In genomic region chr3:197186887-197187588, GRCh38 we compare ENCODE assay signal across 8 cellular contexts.
DNase-seq lines count a peak whose midpoint lies in the region; ATAC-seq and TF ChIP-seq lines count a peak whose summit lies in the region.

No MANE protein-coding gene starts in this region.

- peak; percentile 70 for TF ChIP-seq CTCF in GM06990 (IDR thresholded peaks at IDR 0.05; ENCODE audit: insufficient read depth, low read length, poor library complexity, severe bottlenecking)
- TF ChIP-seq CTCF in hepatocyte (IDR thresholded peaks at IDR 0.05; ENCODE audit: poor library complexity) = peak; percentile 87

- H4K20me1 ChIP-seq in hepatocyte (ENCODE audit: insufficient read depth, poor library complexity, severe bottlenecking) = peaks cover 33% of the 10 kb centered on the region

- H3K9me3 ChIP-seq in hepatocyte (ENCODE audit: low read depth) = no peaks in the 10 kb centered on the region

- H3K9me2 ChIP-seq in hepatocyte (replicated peaks; ENCODE audit: insufficient read depth) = no peaks in the 10 kb centered on the region

- H3K27ac ChIP-seq in hepatocyte = no peak overlapping the region

- peaks cover 84% of the 10 kb centered on the region for H3K79me2 ChIP-seq in hepatocyte

- H3K4me1 ChIP-seq in hepatocyte (ENCODE audit: insufficient read depth) = peaks cover 8% of the 10 kb centered on the region

- 47% methylated on average over 1 of the region's 1 CpG for WGBS in hepatocyte (ENCODE audit: low lambda C conversion rate, missing lambda C conversion rate)

- H2AFZ ChIP-seq in hepatocyte = no peak overlapping the region

- peak; percentile 69 for ATAC-seq in HG03571 (IDR thresholded peaks at IDR 0.05; ENCODE audit: unreplicated experiment)
- no peak for ATAC-seq in HG03521 (IDR thresholded peaks at IDR 0.05; ENCODE audit: unreplicated experiment)

- H3K4me3 ChIP-seq in GM06990 (replicated peaks; ENCODE audit: low read depth, low read length) (no peak overlapping the region), hepatocyte (no peak overlapping the region)

- H3K36me3 ChIP-seq in GM06990 (ENCODE audit: control insufficient read depth, insufficient read depth, low read length) (peaks cover 2% of the 10 kb centered on the region), hepatocyte (replicated peaks; ENCODE audit: insufficient read depth, low read depth) (no peaks in the 10 kb centered on the region)

- H3K4me2 ChIP-seq in hepatocyte = no peak overlapping the region

- H3K27me3 ChIP-seq in GM06990 (replicated peaks; ENCODE audit: control insufficient read depth, insufficient read depth, low read length) (no peaks in the 10 kb centered on the region), hepatocyte (no peaks in the 10 kb centered on the region)

- peak; percentile 59 for DNase-seq in AG08395 (ENCODE audit: low spot score)
- peak; percentile 13 for DNase-seq in GM06990 (ENCODE audit: extremely low read depth, insufficient read length)
- peak; percentile 61 for DNase-seq in NCI-H748 (lab: John Stamatoyannopoulos, UW; ENCODE audit: unreplicated experiment)
- DNase-seq in astrocyte of the hippocampus (ENCODE audit: low read depth, low spot score) = peak; percentile 63
- DNase-seq in hepatocyte (ENCODE audit: low spot score) = peak; percentile 70
- peak; percentile 26 for DNase-seq in smooth muscle cell of the brain vasculature (ENCODE audit: low read depth, low spot score)

Comparison
In these comparisons a context has a peak if more than half of its experiments do, and no peak if none do; other contexts are left out.
1. DNase-seq: peak in every context shown above with its lines; median percentile 70 in hepatocyte; 63 in astrocyte of the hippocampus; 61 in NCI-H748; 59 in AG08395; 26 in smooth muscle cell of the brain vasculature; 13 in GM06990.